ENCODE assay signal across 13 cellular contexts in the genomic region with DNA sequence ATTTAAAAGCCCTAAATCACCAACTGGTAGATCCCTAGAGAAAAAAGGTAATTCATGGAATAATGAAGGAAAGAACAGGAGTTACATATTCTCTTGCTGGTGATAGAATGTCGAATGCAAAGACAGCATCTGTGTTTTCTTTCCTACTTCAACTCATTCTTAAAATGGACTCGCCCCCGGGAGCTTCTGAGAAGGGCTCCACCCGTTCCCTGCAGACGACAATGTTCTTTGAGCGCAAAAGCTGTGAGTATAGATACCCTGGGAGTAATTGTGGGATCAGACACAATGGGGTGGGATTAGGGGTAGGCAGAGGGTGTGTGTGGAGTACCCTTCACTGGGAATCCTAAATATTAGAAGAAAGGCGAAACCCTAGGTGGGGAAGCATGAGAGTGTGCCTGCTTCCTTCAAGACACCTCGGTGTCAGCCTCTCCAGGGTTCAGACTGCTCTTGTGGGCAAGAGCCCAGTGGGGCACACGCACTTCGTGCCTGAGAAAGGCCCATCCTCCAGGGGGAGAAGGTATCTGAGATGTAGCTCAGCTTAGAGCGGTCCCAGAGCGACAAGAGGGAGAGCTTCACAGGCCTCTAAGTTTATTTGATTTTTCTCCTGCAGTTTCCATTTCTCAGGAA.
DNase-seq lines count a peak whose midpoint lies in the region; ATAC-seq and TF ChIP-seq lines count a peak whose summit lies in the region.
"Had no signal": no experiment of that assay in that cellular context is flagged by ENCODE, and none has a peak within 500 bp of the region (broad histone marks: within the 10 kb centered on the region; RNA-seq: fewer than 3 reads in every experiment).

No MANE protein-coding gene starts in this region.

- H3K79me1 ChIP-seq in mesendoderm (ENCODE audit: low read length), result no peaks in the 10 kb centered on the region

- peaks cover 0 to 5% of the 10 kb centered on the region in 2 donors for H3K36me3 Mint-ChIP-seq in activated T-cell treated with anti-CD3 and anti-CD28 coated beads, Interleukin-2, amount 50 U/mL, for 72 hours (ENCODE audit: insufficient read depth in 2 of 2)
- H3K36me3 Mint-ChIP-seq in activated CD8-positive, alpha-beta T cell treated with anti-CD3 and anti-CD28 coated beads for 36 hours (ENCODE audit: low read depth), result no peaks in the 10 kb centered on the region
- no peaks in the 10 kb centered on the region for H3K36me3 Mint-ChIP-seq in stimulated activated effector memory CD8-positive, alpha-beta T cell treated with anti-CD3 and anti-CD28 coated beads, Interleukin-12 subunit alpha, Interleukin-12 subunit beta, amount 100 ng/mL, for 72 hours

- H2BK15ac ChIP-seq in mesendoderm (replicated peaks; ENCODE audit: low read depth), result no peak overlapping the region

- no peak overlapping the region for H2AK5ac ChIP-seq in mesendoderm (ENCODE audit: low read length)

- POLR2A ChIA-PET in activated CD8-positive, alpha-beta T cell treated with anti-CD3 and anti-CD28 coated beads for 36 hours (lab: Charles Lee), result no interaction called here

- peaks cover 29% of the 10 kb centered on the region for H3K4me1 Mint-ChIP-seq in activated T-cell treated with anti-CD3 and anti-CD28 coated beads, Interleukin-2, amount 50 U/mL, for 72 hours (ENCODE audit: low read depth)
- H3K4me1 Mint-ChIP-seq in activated CD8-positive, alpha-beta T cell treated with anti-CD3 and anti-CD28 coated beads for 36 hours (ENCODE audit: low read depth), result peaks cover 24% of the 10 kb centered on the region
- peaks cover 30% of the 10 kb centered on the region for H3K4me1 Mint-ChIP-seq in stimulated activated effector memory CD8-positive, alpha-beta T cell treated with anti-CD3 and anti-CD28 coated beads, Interleukin-12 subunit alpha, Interleukin-12 subunit beta, amount 100 ng/mL, for 72 hours

- no peak for ATAC-seq in activated T-cell treated with anti-CD3 and anti-CD28 coated beads, Interleukin-2, amount 50 U/mL, for 72 hours (replicated peaks in 1 of 2)
- ATAC-seq in activated CD8-positive, alpha-beta T cell treated with anti-CD3 and anti-CD28 coated beads for 36 hours, result no peak
- no peak for ATAC-seq in stimulated activated effector memory CD8-positive, alpha-beta T cell treated with anti-CD3 and anti-CD28 coated beads, Interleukin-12 subunit alpha, Interleukin-12 subunit beta, amount 100 ng/mL, for 72 hours
- ATAC-seq: heart right ventricle had no signal

- H3K56ac ChIP-seq in mesendoderm (ENCODE audit: low read length), result no peak overlapping the region

- no CpG with 5 or more reads among the region's 12 CpGs for WGBS in mesendoderm (ENCODE audit: extremely low coverage, insufficient coverage, low lambda C conversion rate)

- H3K4me3 ChIP-seq in fibroblast of the aortic adventitia (ENCODE audit: low read depth, low read length) (peak overlapping the region; percentile 88), mesendoderm (ENCODE audit: low read length) (no peak overlapping the region)

- no peak overlapping the region for H4K5ac ChIP-seq in mesendoderm (ENCODE audit: low read length)

- H4K8ac ChIP-seq in mesendoderm (ENCODE audit: low read depth, low read length), result no peak overlapping the region

- CTCF ChIA-PET in activated CD8-positive, alpha-beta T cell treated with anti-CD3 and anti-CD28 coated beads for 36 hours (lab: Charles Lee), result interaction anchor here (0.8 to 1.7 kb wide), 2 partner anchors 9 kb away, joined by 4 to 7 read pairs; no protein-coding TSS in a partner anchor

- no peak overlapping the region for H3K27ac ChIP-seq in mesendoderm (ENCODE audit: low read depth, low read length)
- H3K27ac ChIP-seq: C4-2B, heart right ventricle, skin epidermis had no signal

- peaks cover 61% of the 10 kb centered on the region for H3K27me3 Mint-ChIP-seq in activated T-cell treated with anti-CD3 and anti-CD28 coated beads, Interleukin-2, amount 50 U/mL, for 72 hours (ENCODE audit: low read depth)
- H3K27me3 Mint-ChIP-seq in activated CD8-positive, alpha-beta T cell treated with anti-CD3 and anti-CD28 coated beads for 36 hours, result peaks cover 54% of the 10 kb centered on the region

- H3K27me3 ChIP-seq in mesendoderm (ENCODE audit: insufficient read depth, low read length, poor library complexity), result peaks cover 28% of the 10 kb centered on the region

- H2BK5ac ChIP-seq in mesendoderm (ENCODE audit: low read length), result no peak overlapping the region

- H3K18ac ChIP-seq in mesendoderm (ENCODE audit: low read length), result no peak overlapping the region

- no peaks in the 10 kb centered on the region for H3K9me3 Mint-ChIP-seq in activated T-cell treated with anti-CD3 and anti-CD28 coated beads, Interleukin-2, amount 50 U/mL, for 72 hours
- H3K9me3 Mint-ChIP-seq in activated CD8-positive, alpha-beta T cell treated with anti-CD3 and anti-CD28 coated beads for 36 hours, result no peaks in the 10 kb centered on the region
- H3K9me3 Mint-ChIP-seq in stimulated activated effector memory CD8-positive, alpha-beta T cell treated with anti-CD3 and anti-CD28 coated beads, Interleukin-12 subunit alpha, Interleukin-12 subunit beta, amount 100 ng/mL, for 72 hours, result no peaks in the 10 kb centered on the region

- no peak for TF ChIP-seq CTCF in activated CD8-positive, alpha-beta T cell treated with anti-CD3 and anti-CD28 coated beads for 36 hours (IDR thresholded peaks at IDR 0.05)
- TF ChIP-seq CTCF in fibroblast of the aortic adventitia (IDR thresholded peaks at IDR 0.05; ENCODE audit: insufficient read depth, low read length), result no peak

- H3K4ac ChIP-seq in mesendoderm (ENCODE audit: low read depth, low read length), result no peak overlapping the region

- intact Hi-C loops in activated CD8-positive, alpha-beta T cell treated with anti-CD3 and anti-CD28 coated beads for 36 hours (cut with micrococcal nuclease), result loop anchor here (10.0 kb wide), 1 partner anchor 219 kb away; no protein-coding TSS in a partner anchor

- H3K23ac ChIP-seq in mesendoderm (ENCODE audit: low read length), result no peak overlapping the region

- no peaks in the 10 kb centered on the region for H3K36me3 ChIP-seq in mesendoderm (ENCODE audit: control insufficient read depth, insufficient read depth, low read length)
- H3K36me3 ChIP-seq: heart right ventricle had no signal

- DNase-seq in activated T-cell treated with anti-CD3 and anti-CD28 coated beads, Interleukin-2, amount 50 U/mL, for 72 hours, result no peak
- no peak for DNase-seq in activated T-cell treated with anti-CD3 and anti-CD28 coated beads, Interleukin-2, amount 50 U/mL, for 48 hours
- no peak for DNase-seq in activated CD8-positive, alpha-beta T cell treated with anti-CD3 and anti-CD28 coated beads for 36 hours
- no peak for DNase-seq in fibroblast of the aortic adventitia (ENCODE audit: low read depth)
- DNase-seq in stimulated activated effector memory CD8-positive, alpha-beta T cell treated with anti-CD3 and anti-CD28 coated beads, Interleukin-12 subunit alpha, Interleukin-12 subunit beta, amount 100 ng/mL, for 72 hours (ENCODE audit: low spot score in 2 of 2), result no peak
- DNase-seq in NCI-H1694 treated with DMSO at 0.1 percent for 48 hours (lab: John Stamatoyannopoulos, UW), result no peak
- DNase-seq in A172 (ENCODE audit: low spot score), result no peak
- DNase-seq in mesendoderm, result no peak
- DNase-seq: heart right ventricle, midbrain, NCI-H524 had no signal

- no peaks in the 10 kb centered on the region for H3K79me2 ChIP-seq in mesendoderm (ENCODE audit: control insufficient read depth, insufficient read depth, low read length)

- H3K27ac Mint-ChIP-seq in activated T-cell treated with anti-CD3 and anti-CD28 coated beads, Interleukin-2, amount 50 U/mL, for 72 hours, result no peak overlapping the region
- H3K27ac Mint-ChIP-seq in activated CD8-positive, alpha-beta T cell treated with anti-CD3 and anti-CD28 coated beads for 36 hours, result no peak overlapping the region
- no peak overlapping the region for H3K27ac Mint-ChIP-seq in stimulated activated effector memory CD8-positive, alpha-beta T cell treated with anti-CD3 and anti-CD28 coated beads, Interleukin-12 subunit alpha, Interleukin-12 subunit beta, amount 100 ng/mL, for 72 hours

- no peak overlapping the region for H3K9ac ChIP-seq in mesendoderm (ENCODE audit: low read length)

- H2BK120ac ChIP-seq in mesendoderm (ENCODE audit: low read depth, low read length), result no peak overlapping the region

- no peak overlapping the region for H3K4me2 ChIP-seq in mesendoderm (ENCODE audit: low read length)

- H3K4me1 ChIP-seq in mesendoderm (ENCODE audit: control insufficient read depth, low read depth, low read length), result no peaks in the 10 kb centered on the region

- H3K4me3 Mint-ChIP-seq in activated T-cell treated with anti-CD3 and anti-CD28 coated beads, Interleukin-2, amount 50 U/mL, for 72 hours, result peak overlapping the region; percentile 48 to 79
- peak overlapping the region; percentile 37 for H3K4me3 Mint-ChIP-seq in activated CD8-positive, alpha-beta T cell treated with anti-CD3 and anti-CD28 coated beads for 36 hours
- H3K4me3 Mint-ChIP-seq in stimulated activated effector memory CD8-positive, alpha-beta T cell treated with anti-CD3 and anti-CD28 coated beads, Interleukin-12 subunit alpha, Interleukin-12 subunit beta, amount 100 ng/mL, for 72 hours, result peak overlapping the region; percentile 71
